ENCODE assay signal across 8 cellular contexts in the genomic region with DNA sequence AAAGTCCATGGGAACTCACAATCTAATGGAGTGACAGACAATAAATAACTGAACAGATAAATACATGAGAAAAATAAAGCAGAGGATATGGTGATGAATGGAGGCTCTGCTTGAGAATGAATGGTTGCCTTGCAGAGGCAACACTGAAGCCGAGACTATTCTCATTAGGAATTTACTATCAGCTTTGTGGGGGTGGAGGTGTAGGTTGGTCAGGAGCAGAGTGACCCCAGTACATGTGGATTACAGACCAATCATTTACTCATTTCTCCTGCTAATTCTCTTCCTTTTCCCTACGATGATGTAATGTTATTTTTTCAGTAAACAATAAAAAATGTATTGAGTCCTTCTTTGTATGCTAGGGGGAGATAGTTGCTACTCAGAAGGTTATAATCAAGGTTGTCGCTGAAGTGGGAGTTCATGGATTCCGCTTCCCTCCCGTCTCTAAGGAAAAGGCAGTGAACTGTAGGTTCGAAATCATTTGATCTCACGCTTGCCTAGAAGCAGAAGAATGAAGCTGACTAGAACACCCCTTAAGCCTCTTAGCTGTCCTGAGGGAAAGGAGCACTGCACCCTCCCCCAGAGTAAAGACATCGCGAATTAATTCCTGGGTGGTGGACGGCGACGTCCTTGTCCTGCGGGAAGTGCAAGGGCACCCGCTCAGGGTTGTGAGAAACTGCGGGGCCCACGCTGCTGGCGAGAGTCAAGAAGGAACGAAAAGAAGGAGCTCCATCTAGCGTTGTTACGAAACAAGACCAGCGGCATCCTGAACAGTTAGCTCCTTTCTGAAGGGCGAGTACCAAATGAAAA.
DNase-seq lines count a peak whose midpoint lies in the region; ATAC-seq and TF ChIP-seq lines count a peak whose summit lies in the region.

No MANE protein-coding gene starts in this region.

- in situ Hi-C loops in Panc1 (cut with HindIII; ENCODE audit: low pct_unique_long_range_greater_than_20kb, low sequenced_read_pairs) = no loop called here

- peaks cover 1% of the 10 kb centered on the region; the same call in 1 of the 2 replicates for H3K9me3 ChIP-seq in Panc1 (ENCODE audit: control insufficient read depth, insufficient read depth, low read depth, low read length)
- H3K9me3 ChIP-seq in neural progenitor cell (ENCODE audit: low read depth) = peaks cover 4% of the 10 kb centered on the region
- H3K9me3 ChIP-seq in thyroid gland = no peaks in the 10 kb centered on the region

- H2AFZ ChIP-seq in KMS-11 (ENCODE audit: low read depth) = peak overlapping the region; percentile 63
- H2AFZ ChIP-seq in neural progenitor cell (replicated peaks) = peak overlapping the region; percentile 87

- H3F3A ChIP-seq in neural progenitor cell (ENCODE audit: low read depth) = no peaks in the 10 kb centered on the region

- H3K27ac Mint-ChIP-seq in neural progenitor cell = no peak overlapping the region

- H3K4me2 ChIP-seq in KMS-11 (peak overlapping the region; percentile 54), neural progenitor cell (peak overlapping the region; percentile 77)

- peaks cover 32% of the 10 kb centered on the region for H3K9me3 Mint-ChIP-seq in neural progenitor cell

- H3K4me1 ChIP-seq in KMS-11 (ENCODE audit: low read depth, poor library complexity, severe bottlenecking) (no peaks in the 10 kb centered on the region), Panc1 (ENCODE audit: control insufficient read depth, insufficient read depth, low read length) (peaks cover 15% of the 10 kb centered on the region), neural progenitor cell (peaks cover 6% of the 10 kb centered on the region), thyroid gland (no peaks in the 10 kb centered on the region)

- peaks cover 3% of the 10 kb centered on the region for H3K27me3 Mint-ChIP-seq in neural progenitor cell (ENCODE audit: insufficient read depth, low read depth)

- H3K27me3 ChIP-seq in KMS-11 (ENCODE audit: insufficient read depth, low read depth) (no peaks in the 10 kb centered on the region), Panc1 (ENCODE audit: control insufficient read depth, insufficient read depth, low read length) (no peaks in the 10 kb centered on the region), neural progenitor cell (peaks cover 15% of the 10 kb centered on the region), thyroid gland (no peaks in the 10 kb centered on the region)

- H3K4me1 Mint-ChIP-seq in neural progenitor cell = peaks cover 5% of the 10 kb centered on the region

- H3K36me3 Mint-ChIP-seq in neural progenitor cell = peaks cover 10% of the 10 kb centered on the region

- intact Hi-C loops in Panc1 (cut with micrococcal nuclease; ENCODE audit: unreplicated experiment) (loop anchor here (1.0 kb wide), 1 partner anchor 217 kb away; no protein-coding TSS in a partner anchor), thyroid gland (cut with DNase I) (loop anchor here (5.0 kb wide), 1 partner anchor 217 kb away; no protein-coding TSS in a partner anchor)

- BruUV-seq in Panc1 (replicated peaks; lab: Mats Ljungman, UMichigan) = no TSS peak

- peak overlapping the region; percentile 46 for H3K4me3 ChIP-seq in KMS-11 (IDR thresholded peaks at IDR 0.05; ENCODE audit: insufficient read depth, low read depth, low read length)
- H3K4me3 ChIP-seq in Panc1 (ENCODE audit: low read depth in 2 of 2, low read length in 2 of 2) = peak overlapping the region; percentile 42 to 59
- peak overlapping the region; percentile 36 for H3K4me3 ChIP-seq in neural progenitor cell
- peak overlapping the region in 1 of 3 donors; percentile 0 for H3K4me3 ChIP-seq in thyroid gland (replicated peaks in 1 of 3)

- no peak overlapping the region for H3K27ac ChIP-seq in KMS-11
- peak overlapping the region; percentile 81 for H3K27ac ChIP-seq in Panc1 (ENCODE audit: low read length)
- no peak overlapping the region for H3K27ac ChIP-seq in neural progenitor cell
- peak overlapping the region in 1 of 3 donors; percentile 4 for H3K27ac ChIP-seq in thyroid gland

- ATAC-seq in GM21576 (IDR thresholded peaks at IDR 0.05; ENCODE audit: unreplicated experiment) (peak; percentile 93), Panc1 (peak; percentile 99)

- peak; percentile 79 for DNase-seq in DMS153 (lab: John Stamatoyannopoulos, UW)
- peak; percentile 68 for DNase-seq in Panc1 (ENCODE audit: low read depth, low spot score)
- DNase-seq in activated naive CD4-positive, alpha-beta T cell treated with Interleukin-2 at 50 U/mL for 16 hours = peak; percentile 42
- peak; percentile 82 for DNase-seq in globus pallidus (ENCODE audit: low spot score)
- peak; percentile 83 for DNase-seq in neural progenitor cell (ENCODE audit: low spot score)
- peak; percentile 72 to 77 for DNase-seq in thyroid gland

- H3K4me3 Mint-ChIP-seq in neural progenitor cell = no peak overlapping the region

- TF ChIP-seq POLR2A in thyroid gland (IDR thresholded peaks at IDR 0.05) = no peak

- 7 to 8% methylated on average over 22 of the region's 22 CpGs for WGBS in thyroid gland, 2 donors

- TF ChIP-seq CTCF in KMS-11 (conservative IDR thresholded peaks at IDR 0.05; ENCODE audit: low read depth, low read length) (peak; percentile 66), Panc1 (IDR thresholded peaks at IDR 0.05) (peak; percentile 90), neural progenitor cell (IDR thresholded peaks at IDR 0.05) (peak; percentile 71), thyroid gland (IDR thresholded peaks at IDR 0.05) (peak in 5 of 6 experiments; percentile 44 to 80 (median 68))

- no peaks in the 10 kb centered on the region for H4K20me1 ChIP-seq in KMS-11 (ENCODE audit: insufficient read depth)
- H4K20me1 ChIP-seq in neural progenitor cell (ENCODE audit: low read depth) = no peaks in the 10 kb centered on the region

- H3K9ac ChIP-seq in KMS-11 = no peak overlapping the region
- H3K9ac ChIP-seq in neural progenitor cell = no peak overlapping the region

- CTCF ChIA-PET in Panc1 (lab: Charles Lee) = interaction anchor here (0.6 to 1.6 kb wide), 11 partner anchors 34 to 369 kb away, joined by 3 to 31 read pairs (median 4); no protein-coding TSS in a partner anchor

- H3K79me2 ChIP-seq in KMS-11 (ENCODE audit: insufficient read depth, low read depth) (no peaks in the 10 kb centered on the region), neural progenitor cell (ENCODE audit: low read depth) (no peaks in the 10 kb centered on the region)

- H3K36me3 ChIP-seq in KMS-11 (ENCODE audit: insufficient read depth) = no peaks in the 10 kb centered on the region
- H3K36me3 ChIP-seq in Panc1 (ENCODE audit: control insufficient read depth, insufficient read depth, low read length) = no peaks in the 10 kb centered on the region
- no peaks in the 10 kb centered on the region for H3K36me3 ChIP-seq in neural progenitor cell
- no peaks in the 10 kb centered on the region for H3K36me3 ChIP-seq in thyroid gland

- POLR2A ChIA-PET in Panc1 (lab: Charles Lee) = interaction anchor here (0.6 kb wide), 3 partner anchors 213 to 520 kb away, joined by 3 to 8 read pairs (median 3); partner anchors contain the start of gene ERICH6
